In the genomic region with DNA sequence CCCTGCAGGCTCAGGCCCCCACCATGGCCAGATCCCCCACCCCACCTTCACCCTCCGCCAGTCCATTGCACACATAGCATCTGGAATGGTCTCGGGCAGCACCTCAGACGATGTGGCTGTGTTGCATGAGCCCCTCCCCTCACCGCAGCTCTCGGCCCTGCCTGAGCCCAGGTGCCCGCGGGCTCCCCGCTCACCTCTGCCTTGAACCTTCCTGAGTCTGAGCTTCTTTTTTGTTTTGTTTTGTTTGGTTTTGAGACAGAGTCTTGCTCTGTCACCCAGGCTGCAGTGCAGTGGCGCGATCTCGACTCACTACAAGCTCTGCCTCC, we compare ENCODE assay signal across 13 cellular contexts. TPM values are rescaled to one million over a fixed set of nuclear protein-coding genes. Genes with fewer than 3 reads are reported as not detected.
"Had no signal": no experiment of that assay in that cellular context is flagged by ENCODE, and none has a peak within 500 bp of the region (broad histone marks: within the 10 kb centered on the region; RNA-seq: fewer than 3 reads in every experiment).

No MANE protein-coding gene starts in this region.

- H3K27ac Mint-ChIP-seq: activated naive CD8-positive, alpha-beta T cell treated with anti-CD3 and anti-CD28 coated beads, Interleukin-2, amount 50 U/mL, for 24 hours; activated T-cell treated with anti-CD3 and anti-CD28 coated beads, Interleukin-2, amount 50 U/mL, for 72 hours; memory B cell; stimulated activated naive CD8-positive, alpha-beta T cell treated with anti-CD3 and anti-CD28 coated beads, Interleukin-15, Interleukin-2, amounts not matched to agents 100 ng/mL and 50 ng/mL, for 24 hours had no signal

- FAIRE-seq: kidney had no signal

- H3K4me1 ChIP-seq: ascending aorta, colonic mucosa had no signal

- H3K9me3 ChIP-seq: ascending aorta, colonic mucosa, gastrocnemius medialis, left ventricle myocardium inferior, upper lobe of right lung had no signal

- H3K36me3 ChIP-seq: ascending aorta, colonic mucosa, gastrocnemius medialis, left ventricle myocardium inferior, upper lobe of right lung had no signal

- H3K4me3 ChIP-seq: ascending aorta, colonic mucosa, gastrocnemius medialis, left ventricle myocardium inferior, upper lobe of right lung had no signal

- H3K27ac ChIP-seq: ascending aorta, colonic mucosa, gastrocnemius medialis, left ventricle myocardium inferior, upper lobe of right lung had no signal

- H3K9me3 Mint-ChIP-seq: activated naive CD8-positive, alpha-beta T cell treated with anti-CD3 and anti-CD28 coated beads, Interleukin-2, amount 50 U/mL, for 24 hours; activated T-cell treated with anti-CD3 and anti-CD28 coated beads, Interleukin-2, amount 50 U/mL, for 72 hours; memory B cell; nephron; stimulated activated naive CD8-positive, alpha-beta T cell treated with anti-CD3 and anti-CD28 coated beads, Interleukin-15, Interleukin-2, amounts not matched to agents 100 ng/mL and 50 ng/mL, for 24 hours had no signal

- H3K27me3 ChIP-seq: ascending aorta, colonic mucosa, gastrocnemius medialis, upper lobe of right lung had no signal

- ATAC-seq: gastrocnemius medialis had no signal

- H3K36me3 Mint-ChIP-seq: memory B cell had no signal

- H3K4me3 Mint-ChIP-seq: activated naive CD8-positive, alpha-beta T cell treated with anti-CD3 and anti-CD28 coated beads, Interleukin-2, amount 50 U/mL, for 24 hours; activated T-cell treated with anti-CD3 and anti-CD28 coated beads, Interleukin-2, amount 50 U/mL, for 72 hours; memory B cell; nephron; stimulated activated naive CD8-positive, alpha-beta T cell treated with anti-CD3 and anti-CD28 coated beads, Interleukin-15, Interleukin-2, amounts not matched to agents 100 ng/mL and 50 ng/mL, for 24 hours had no signal

- DNase-seq: activated gamma-delta T cell treated with Interleukin-2 at 50 U/mL for 16 hours; activated naive CD8-positive, alpha-beta T cell treated with anti-CD3 and anti-CD28 coated beads, Interleukin-2, amount 50 U/mL, for 24 hours; effector CD4-positive, alpha-beta T cell; gastrocnemius medialis; kidney; left ventricle myocardium inferior; upper lobe of right lung had no signal

- H3K27me3 Mint-ChIP-seq: activated naive CD8-positive, alpha-beta T cell treated with anti-CD3 and anti-CD28 coated beads, Interleukin-2, amount 50 U/mL, for 24 hours; stimulated activated naive CD8-positive, alpha-beta T cell treated with anti-CD3 and anti-CD28 coated beads, Interleukin-15, Interleukin-2, amounts not matched to agents 100 ng/mL and 50 ng/mL, for 24 hours had no signal

RNA-seq across cellular contexts. Expression of gene RRM2, which starts 20.1 kb away (rescaled TPM):
- total RNA-seq: ascending aorta had no signal
